In the genomic region with DNA sequence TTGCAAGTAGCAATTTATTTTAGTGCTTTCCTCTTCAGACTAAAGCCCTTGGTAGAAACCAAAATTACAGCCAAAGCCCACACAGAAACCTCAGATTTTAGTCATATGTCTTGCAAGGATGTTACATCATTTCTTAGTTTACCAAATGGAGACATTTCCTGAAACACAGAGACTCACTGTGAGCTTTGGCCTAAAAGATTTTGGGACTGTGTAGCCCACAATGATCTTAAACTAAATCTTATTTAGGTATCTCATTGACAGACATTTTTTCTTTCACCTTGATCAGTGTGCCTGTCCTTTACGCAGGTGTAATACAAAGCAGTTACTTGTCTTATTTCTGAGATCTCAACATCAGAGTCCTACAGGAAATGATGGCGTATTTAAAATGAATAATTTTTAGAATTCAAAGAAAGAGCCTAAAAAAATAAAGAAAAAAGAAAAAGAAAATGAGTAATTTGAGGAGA, we compare ENCODE assay signal across 2 cellular contexts.
TF ChIP-seq lines count a peak whose summit lies in the region.

No MANE protein-coding gene starts in this region.

TF ChIP-seq in SK-N-SH treated with all-trans-retinoic acid at 6 μM for 48 hours, 23 proteins besides CTCF, POLR2A, EP300 and RAD21 (continued from another document):
- TF ChIP-seq, protein P1, sequence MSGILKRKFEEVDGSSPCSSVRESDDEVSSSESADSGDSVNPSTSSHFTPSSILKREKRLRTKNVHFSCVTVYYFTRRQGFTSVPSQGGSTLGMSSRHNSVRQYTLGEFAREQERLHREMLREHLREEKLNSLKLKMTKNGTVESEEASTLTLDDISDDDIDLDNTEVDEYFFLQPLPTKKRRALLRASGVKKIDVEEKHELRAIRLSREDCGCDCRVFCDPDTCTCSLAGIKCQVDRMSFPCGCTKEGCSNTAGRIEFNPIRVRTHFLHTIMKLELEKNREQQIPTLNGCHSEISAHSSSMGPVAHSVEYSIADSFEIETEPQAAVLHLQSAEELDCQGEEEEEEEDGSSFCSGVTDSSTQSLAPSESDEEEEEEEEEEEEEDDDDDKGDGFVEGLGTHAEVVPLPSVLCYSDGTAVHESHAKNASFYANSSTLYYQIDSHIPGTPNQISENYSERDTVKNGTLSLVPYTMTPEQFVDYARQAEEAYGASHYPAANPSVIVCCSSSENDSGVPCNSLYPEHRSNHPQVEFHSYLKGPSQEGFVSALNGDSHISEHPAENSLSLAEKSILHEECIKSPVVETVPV (CRISPR knock-in tag; IDR thresholded peaks at IDR 0.05) = no peak
- TF ChIP-seq BACH2 (CRISPR knock-in tag; IDR thresholded peaks at IDR 0.05; ENCODE audit: borderline replicate concordance) = no peak
- no peak for TF ChIP-seq ZFP3 (CRISPR knock-in tag; IDR thresholded peaks at IDR 0.05)
- TF ChIP-seq CSDC2 (CRISPR knock-in tag; IDR thresholded peaks at IDR 0.05) = no peak

TF ChIP-seq in GM23338, 12 proteins besides CTCF, POLR2A, EP300 and RAD21:
- TF ChIP-seq, protein P2, sequence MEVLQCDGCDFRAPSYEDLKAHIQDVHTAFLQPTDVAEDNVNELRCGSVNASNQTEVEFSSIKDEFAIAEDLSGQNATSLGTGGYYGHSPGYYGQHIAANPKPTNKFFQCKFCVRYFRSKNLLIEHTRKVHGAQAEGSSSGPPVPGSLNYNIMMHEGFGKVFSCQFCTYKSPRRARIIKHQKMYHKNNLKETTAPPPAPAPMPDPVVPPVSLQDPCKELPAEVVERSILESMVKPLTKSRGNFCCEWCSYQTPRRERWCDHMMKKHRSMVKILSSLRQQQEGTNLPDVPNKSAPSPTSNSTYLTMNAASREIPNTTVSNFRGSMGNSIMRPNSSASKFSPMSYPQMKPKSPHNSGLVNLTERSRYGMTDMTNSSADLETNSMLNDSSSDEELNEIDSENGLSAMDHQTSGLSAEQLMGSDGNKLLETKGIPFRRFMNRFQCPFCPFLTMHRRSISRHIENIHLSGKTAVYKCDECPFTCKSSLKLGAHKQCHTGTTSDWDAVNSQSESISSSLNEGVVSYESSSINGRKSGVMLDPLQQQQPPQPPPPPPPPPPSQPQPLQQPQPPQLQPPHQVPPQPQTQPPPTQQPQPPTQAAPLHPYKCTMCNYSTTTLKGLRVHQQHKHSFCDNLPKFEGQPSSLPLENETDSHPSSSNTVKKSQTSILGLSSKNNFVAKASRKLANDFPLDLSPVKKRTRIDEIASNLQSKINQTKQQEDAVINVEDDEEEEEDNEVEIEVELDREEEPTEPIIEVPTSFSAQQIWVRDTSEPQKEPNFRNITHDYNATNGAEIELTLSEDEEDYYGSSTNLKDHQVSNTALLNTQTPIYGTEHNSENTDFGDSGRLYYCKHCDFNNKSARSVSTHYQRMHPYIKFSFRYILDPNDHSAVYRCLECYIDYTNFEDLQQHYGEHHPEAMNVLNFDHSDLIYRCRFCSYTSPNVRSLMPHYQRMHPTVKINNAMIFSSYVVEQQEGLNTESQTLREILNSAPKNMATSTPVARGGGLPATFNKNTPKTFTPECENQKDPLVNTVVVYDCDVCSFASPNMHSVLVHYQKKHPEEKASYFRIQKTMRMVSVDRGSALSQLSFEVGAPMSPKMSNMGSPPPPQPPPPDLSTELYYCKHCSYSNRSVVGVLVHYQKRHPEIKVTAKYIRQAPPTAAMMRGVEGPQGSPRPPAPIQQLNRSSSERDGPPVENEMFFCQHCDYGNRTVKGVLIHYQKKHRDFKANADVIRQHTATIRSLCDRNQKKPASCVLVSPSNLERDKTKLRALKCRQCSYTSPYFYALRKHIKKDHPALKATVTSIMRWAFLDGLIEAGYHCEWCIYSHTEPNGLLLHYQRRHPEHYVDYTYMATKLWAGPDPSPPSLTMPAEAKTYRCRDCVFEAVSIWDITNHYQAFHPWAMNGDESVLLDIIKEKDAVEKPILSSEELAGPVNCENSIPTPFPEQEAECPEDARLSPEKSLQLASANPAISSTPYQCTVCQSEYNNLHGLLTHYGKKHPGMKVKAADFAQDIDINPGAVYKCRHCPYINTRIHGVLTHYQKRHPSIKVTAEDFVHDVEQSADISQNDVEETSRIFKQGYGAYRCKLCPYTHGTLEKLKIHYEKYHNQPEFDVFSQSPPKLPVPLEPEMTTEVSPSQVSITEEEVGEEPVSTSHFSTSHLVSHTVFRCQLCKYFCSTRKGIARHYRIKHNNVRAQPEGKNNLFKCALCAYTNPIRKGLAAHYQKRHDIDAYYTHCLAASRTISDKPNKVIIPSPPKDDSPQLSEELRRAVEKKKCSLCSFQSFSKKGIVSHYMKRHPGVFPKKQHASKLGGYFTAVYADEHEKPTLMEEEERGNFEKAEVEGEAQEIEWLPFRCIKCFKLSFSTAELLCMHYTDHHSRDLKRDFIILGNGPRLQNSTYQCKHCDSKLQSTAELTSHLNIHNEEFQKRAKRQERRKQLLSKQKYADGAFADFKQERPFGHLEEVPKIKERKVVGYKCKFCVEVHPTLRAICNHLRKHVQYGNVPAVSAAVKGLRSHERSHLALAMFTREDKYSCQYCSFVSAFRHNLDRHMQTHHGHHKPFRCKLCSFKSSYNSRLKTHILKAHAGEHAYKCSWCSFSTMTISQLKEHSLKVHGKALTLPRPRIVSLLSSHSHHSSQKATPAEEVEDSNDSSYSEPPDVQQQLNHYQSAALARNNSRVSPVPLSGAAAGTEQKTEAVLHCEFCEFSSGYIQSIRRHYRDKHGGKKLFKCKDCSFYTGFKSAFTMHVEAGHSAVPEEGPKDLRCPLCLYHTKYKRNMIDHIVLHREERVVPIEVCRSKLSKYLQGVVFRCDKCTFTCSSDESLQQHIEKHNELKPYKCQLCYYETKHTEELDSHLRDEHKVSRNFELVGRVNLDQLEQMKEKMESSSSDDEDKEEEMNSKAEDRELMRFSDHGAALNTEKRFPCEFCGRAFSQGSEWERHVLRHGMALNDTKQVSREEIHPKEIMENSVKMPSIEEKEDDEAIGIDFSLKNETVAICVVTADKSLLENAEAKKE (CRISPR knock-in tag; IDR thresholded peaks at IDR 0.05) = no peak
- TF ChIP-seq, protein P3, sequence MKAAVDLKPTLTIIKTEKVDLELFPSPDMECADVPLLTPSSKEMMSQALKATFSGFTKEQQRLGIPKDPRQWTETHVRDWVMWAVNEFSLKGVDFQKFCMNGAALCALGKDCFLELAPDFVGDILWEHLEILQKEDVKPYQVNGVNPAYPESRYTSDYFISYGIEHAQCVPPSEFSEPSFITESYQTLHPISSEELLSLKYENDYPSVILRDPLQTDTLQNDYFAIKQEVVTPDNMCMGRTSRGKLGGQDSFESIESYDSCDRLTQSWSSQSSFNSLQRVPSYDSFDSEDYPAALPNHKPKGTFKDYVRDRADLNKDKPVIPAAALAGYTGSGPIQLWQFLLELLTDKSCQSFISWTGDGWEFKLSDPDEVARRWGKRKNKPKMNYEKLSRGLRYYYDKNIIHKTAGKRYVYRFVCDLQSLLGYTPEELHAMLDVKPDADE (IDR thresholded peaks at IDR 0.05) = no peak
- TF ChIP-seq ZNF331 (CRISPR knock-in tag; IDR thresholded peaks at IDR 0.05; ENCODE audit: low read depth) (no peak), CREB1 (CRISPR knock-in tag; IDR thresholded peaks at IDR 0.05; ENCODE audit: low read depth) (no peak), EZH2phosphoT487 (IDR thresholded peaks at IDR 0.05; ENCODE audit: unreplicated experiment) (no peak), POLR2AphosphoS5 (IDR thresholded peaks at IDR 0.05; ENCODE audit: low read depth) (no peak), NANOG (IDR thresholded peaks at IDR 0.05; ENCODE audit: borderline replicate concordance) (no peak), ZNF114 (CRISPR knock-in tag; IDR thresholded peaks at IDR 0.05) (no peak), STAT1 (IDR thresholded peaks at IDR 0.05; ENCODE audit: unreplicated experiment) (no peak), EZH2 (IDR thresholded peaks at IDR 0.05; ENCODE audit: low read depth, unreplicated experiment) (no peak), JUNB (IDR thresholded peaks at IDR 0.05; ENCODE audit: unreplicated experiment) (no peak)
- TF ChIP-seq, protein P4, sequence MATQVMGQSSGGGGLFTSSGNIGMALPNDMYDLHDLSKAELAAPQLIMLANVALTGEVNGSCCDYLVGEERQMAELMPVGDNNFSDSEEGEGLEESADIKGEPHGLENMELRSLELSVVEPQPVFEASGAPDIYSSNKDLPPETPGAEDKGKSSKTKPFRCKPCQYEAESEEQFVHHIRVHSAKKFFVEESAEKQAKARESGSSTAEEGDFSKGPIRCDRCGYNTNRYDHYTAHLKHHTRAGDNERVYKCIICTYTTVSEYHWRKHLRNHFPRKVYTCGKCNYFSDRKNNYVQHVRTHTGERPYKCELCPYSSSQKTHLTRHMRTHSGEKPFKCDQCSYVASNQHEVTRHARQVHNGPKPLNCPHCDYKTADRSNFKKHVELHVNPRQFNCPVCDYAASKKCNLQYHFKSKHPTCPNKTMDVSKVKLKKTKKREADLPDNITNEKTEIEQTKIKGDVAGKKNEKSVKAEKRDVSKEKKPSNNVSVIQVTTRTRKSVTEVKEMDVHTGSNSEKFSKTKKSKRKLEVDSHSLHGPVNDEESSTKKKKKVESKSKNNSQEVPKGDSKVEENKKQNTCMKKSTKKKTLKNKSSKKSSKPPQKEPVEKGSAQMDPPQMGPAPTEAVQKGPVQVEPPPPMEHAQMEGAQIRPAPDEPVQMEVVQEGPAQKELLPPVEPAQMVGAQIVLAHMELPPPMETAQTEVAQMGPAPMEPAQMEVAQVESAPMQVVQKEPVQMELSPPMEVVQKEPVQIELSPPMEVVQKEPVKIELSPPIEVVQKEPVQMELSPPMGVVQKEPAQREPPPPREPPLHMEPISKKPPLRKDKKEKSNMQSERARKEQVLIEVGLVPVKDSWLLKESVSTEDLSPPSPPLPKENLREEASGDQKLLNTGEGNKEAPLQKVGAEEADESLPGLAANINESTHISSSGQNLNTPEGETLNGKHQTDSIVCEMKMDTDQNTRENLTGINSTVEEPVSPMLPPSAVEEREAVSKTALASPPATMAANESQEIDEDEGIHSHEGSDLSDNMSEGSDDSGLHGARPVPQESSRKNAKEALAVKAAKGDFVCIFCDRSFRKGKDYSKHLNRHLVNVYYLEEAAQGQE (IDR thresholded peaks at IDR 0.05; ENCODE audit: unreplicated experiment) = no peak
